Comparison of ENCODE assay signal across 21 cellular contexts in the genomic region with DNA sequence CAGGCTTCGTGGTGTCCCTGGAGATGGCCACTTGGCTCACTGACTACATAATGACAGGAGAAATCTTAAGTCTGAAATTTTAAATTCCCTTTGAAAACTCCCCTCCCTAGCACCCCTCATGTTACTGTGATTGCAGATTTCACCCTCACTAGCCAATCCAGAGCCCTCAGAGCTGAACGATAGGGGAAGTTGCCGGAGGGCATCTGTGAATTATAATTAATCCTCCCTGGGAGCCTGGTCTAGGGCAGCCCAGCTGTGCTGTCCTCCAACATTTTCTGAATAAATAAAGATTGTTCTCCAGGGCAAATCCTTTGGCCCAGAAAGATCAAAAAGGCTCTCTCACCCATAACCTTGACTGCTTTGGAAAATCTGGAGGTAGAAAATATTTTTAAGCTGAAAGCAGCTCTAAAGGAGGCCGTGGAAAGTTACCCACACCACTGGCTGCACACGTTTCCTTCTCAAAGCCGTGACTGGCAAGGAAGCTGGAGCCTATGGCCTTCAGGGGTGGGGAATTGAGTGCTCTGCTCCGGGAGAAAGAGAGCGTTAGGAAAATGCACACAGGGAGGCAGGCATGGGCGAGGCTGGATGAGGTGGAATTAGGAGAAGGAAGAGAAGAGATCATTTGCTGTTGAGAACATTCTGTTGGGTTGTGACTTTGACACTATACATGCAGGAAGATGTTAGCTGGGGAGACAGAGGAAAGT.
DNase-seq lines count a peak whose midpoint lies in the region; ATAC-seq and TF ChIP-seq lines count a peak whose summit lies in the region.
"Had no signal": no experiment of that assay in that cellular context is flagged by ENCODE, and none has a peak within 500 bp of the region (broad histone marks: within the 10 kb centered on the region; RNA-seq: fewer than 3 reads in every experiment).

No MANE protein-coding gene starts in this region.

- H3K27ac ChIP-seq in SK-N-SH (ENCODE audit: low read depth in 2 of 2, low read length in 1 of 2) (no peak overlapping the region), colonic mucosa (peak overlapping the region; percentile 55), neural progenitor cell (no peak overlapping the region), transverse colon (peak overlapping the region; percentile 42 to 71 (median 60)), OCI-LY7 (ENCODE audit: low read depth, low read length, poor library complexity, severe bottlenecking) (no peak overlapping the region)
- H3K27ac ChIP-seq: A549, HL-60 had no signal

- DNase-seq in SK-N-SH (peak; percentile 39), colonic mucosa (peak; percentile 66), neural progenitor cell (ENCODE audit: low spot score) (no peak), transverse colon (peak; percentile 60), NCI-H2171 treated with DMSO at 0.1 percent for 48 hours (lab: John Stamatoyannopoulos, UW) (no peak), NCI-H226 (no peak), OCI-LY7 (ENCODE audit: low spot score) (no peak)
- DNase-seq: CD4-positive, alpha-beta T cell; COR-L47; DMS79; KBM-7; NCI-H1092; NCI-H1694 treated with DMSO at 0.1 percent for 48 hours; NCI-H2081 treated with DMSO at 0.1 percent for 48 hours; NCI-H446 treated with DMSO at 0.1 percent for 48 hours; NCI-H774; SW 1271 had no signal

- CTCF ChIA-PET in SK-N-SH (lab: Yijun Ruan, JAX) (interaction anchor here (2.2 kb wide), 1 partner anchor 8 kb away, joined by 10 read pairs; no protein-coding TSS in a partner anchor), OCI-LY7 (lab: Charles Lee; ENCODE audit: unreplicated experiment) (interaction anchor here (0.5 kb wide), 1 partner anchor 1325 kb away, joined by 6 read pairs; no protein-coding TSS in a partner anchor)

- H3K4me1 Mint-ChIP-seq in neural progenitor cell, result peaks cover 42% of the 10 kb centered on the region

- H4K20me1 ChIP-seq in SK-N-SH (ENCODE audit: insufficient read depth) (no peaks in the 10 kb centered on the region), neural progenitor cell (ENCODE audit: low read depth) (no peaks in the 10 kb centered on the region), OCI-LY7 (ENCODE audit: insufficient read depth, low read length) (no peaks in the 10 kb centered on the region)

- intact Hi-C loops in colonic mucosa (cut with DNase I) (no loop called here), transverse colon (cut with DNase I; ENCODE audit: low total_unique reads) (no loop called here), OCI-LY7 (cut with micrococcal nuclease; ENCODE audit: unreplicated experiment) (no loop called here)

- no peak overlapping the region for H3K4me3 Mint-ChIP-seq in neural progenitor cell
- H3K4me3 Mint-ChIP-seq: CD4-positive, alpha-beta T cell had no signal

- ATAC-seq in SK-N-SH treated with all-trans-retinoic acid at 6 μM for 48 hours, result no peak
- ATAC-seq: A549, Right ventricle myocardium inferior had no signal

- no peak overlapping the region for H2AFZ ChIP-seq in SK-N-SH (ENCODE audit: low read depth)
- no peak overlapping the region for H2AFZ ChIP-seq in neural progenitor cell (replicated peaks)
- no peak overlapping the region for H2AFZ ChIP-seq in OCI-LY7 (ENCODE audit: low read length)

- peak overlapping the region; percentile 51 for H3K27ac Mint-ChIP-seq in neural progenitor cell
- H3K27ac Mint-ChIP-seq: CD4-positive, alpha-beta T cell had no signal

- peaks cover 2% of the 10 kb centered on the region for H3K27me3 Mint-ChIP-seq in neural progenitor cell (ENCODE audit: insufficient read depth, low read depth)

- H3K4me3 ChIP-seq in SK-N-SH (ENCODE audit: low read depth in 2 of 2, low read length in 1 of 2) (no peak overlapping the region), colonic mucosa (no peak overlapping the region), neural progenitor cell (no peak overlapping the region), transverse colon (no peak overlapping the region), OCI-LY7 (ENCODE audit: low read depth, low read length, poor library complexity, severe bottlenecking) (no peak overlapping the region)
- H3K4me3 ChIP-seq: A549 had no signal

- BruUV-seq in OCI-LY7 (replicated peaks; lab: Mats Ljungman, UMichigan), result no TSS peak

- TF ChIP-seq POLR2A in transverse colon (IDR thresholded peaks at IDR 0.05), result no peak

- H3K79me2 ChIP-seq in SK-N-SH (ENCODE audit: insufficient read depth) (no peaks in the 10 kb centered on the region), neural progenitor cell (ENCODE audit: low read depth) (no peaks in the 10 kb centered on the region), OCI-LY7 (ENCODE audit: insufficient read depth, low read depth, low read length) (no peaks in the 10 kb centered on the region)

- WGBS in SK-N-SH (ENCODE audit: low lambda C conversion rate), result 29% methylated on average over 9 of the region's 9 CpGs
- WGBS in transverse colon (ENCODE audit: low coverage in 1 of 2), 2 donors, result 26 to 62% methylated on average over 5 to 9 of the region's 9 CpGs

- no peaks in the 10 kb centered on the region for H3K9me2 ChIP-seq in SK-N-SH
- H3K9me2 ChIP-seq in OCI-LY7 (ENCODE audit: insufficient read depth, low read length), result no peaks in the 10 kb centered on the region

- H3K27me3 ChIP-seq in SK-N-SH (ENCODE audit: insufficient read depth) (no peaks in the 10 kb centered on the region; the same call in 1 of the 2 replicates), colonic mucosa (no peaks in the 10 kb centered on the region), neural progenitor cell (no peaks in the 10 kb centered on the region), transverse colon (no peaks in the 10 kb centered on the region)

- no peaks in the 10 kb centered on the region for H3F3A ChIP-seq in SK-N-SH (replicated peaks; ENCODE audit: insufficient read depth)
- no peaks in the 10 kb centered on the region for H3F3A ChIP-seq in neural progenitor cell (ENCODE audit: low read depth)

- H3K4me1 ChIP-seq in SK-N-SH (ENCODE audit: control insufficient read depth in 1 of 2, insufficient read depth in 2 of 2, low read depth in 1 of 2, low read length in 1 of 2) (peaks cover 0 to 9% of the 10 kb centered on the region in 2 experiments; a peak in 1 of 4 replicates), colonic mucosa (peaks cover 4% of the 10 kb centered on the region), neural progenitor cell (peaks cover 10% of the 10 kb centered on the region), transverse colon (peaks cover 0 to 42% (median 30%) of the 10 kb centered on the region in 4 donors), OCI-LY7 (ENCODE audit: insufficient read depth, low read length, poor library complexity, severe bottlenecking) (no peaks in the 10 kb centered on the region)

- in situ Hi-C loops in transverse colon (cut with MboI; ENCODE audit: low pct_ligation_motif_present in 1 of 4, low pct_unique_long_range_greater_than_20kb in 1 of 4, low sequenced_read_pairs in 3 of 4), result no loop called here

- no peaks in the 10 kb centered on the region for H3K36me3 Mint-ChIP-seq in neural progenitor cell

- no peak for TF ChIP-seq EP300 in SK-N-SH (IDR thresholded peaks at IDR 0.05; ENCODE audit: borderline replicate concordance in 1 of 2, low read depth in 1 of 2, low read length in 1 of 2)
- no peak for TF ChIP-seq EP300 in transverse colon (IDR thresholded peaks at IDR 0.05; ENCODE audit: low read depth)

- H3K36me3 ChIP-seq in SK-N-SH (replicated peaks in 1 of 2; ENCODE audit: control insufficient read depth in 1 of 2, insufficient read depth in 2 of 2, low read length in 1 of 2), result no peaks in the 10 kb centered on the region
- H3K36me3 ChIP-seq in colonic mucosa, result no peaks in the 10 kb centered on the region
- H3K36me3 ChIP-seq in neural progenitor cell, result no peaks in the 10 kb centered on the region
- no peaks in the 10 kb centered on the region for H3K36me3 ChIP-seq in transverse colon
- H3K36me3 ChIP-seq in OCI-LY7 (ENCODE audit: insufficient read depth, low read length), result no peaks in the 10 kb centered on the region

- H3K9me3 Mint-ChIP-seq in neural progenitor cell, result peaks cover 2% of the 10 kb centered on the region
- H3K9me3 Mint-ChIP-seq: CD4-positive, alpha-beta T cell had no signal

- H3K9ac ChIP-seq in SK-N-SH, result no peak overlapping the region
- no peak overlapping the region for H3K9ac ChIP-seq in colonic mucosa (ENCODE audit: low read depth in 2 of 2, low read length in 2 of 2)
- no peak overlapping the region for H3K9ac ChIP-seq in neural progenitor cell

- H3K4me2 ChIP-seq in SK-N-SH (no peak overlapping the region), neural progenitor cell (no peak overlapping the region), OCI-LY7 (ENCODE audit: low read length) (no peak overlapping the region)
- H3K4me2 ChIP-seq: A549 had no signal

- H3K9me3 ChIP-seq in SK-N-SH (no peaks in the 10 kb centered on the region), colonic mucosa (no peaks in the 10 kb centered on the region), neural progenitor cell (ENCODE audit: low read depth) (no peaks in the 10 kb centered on the region), transverse colon (no peaks in the 10 kb centered on the region), OCI-LY7 (ENCODE audit: low read length) (no peaks in the 10 kb centered on the region)
- H3K9me3 ChIP-seq: A549 had no signal

- no peak for TF ChIP-seq CTCF in SK-N-SH (IDR thresholded peaks at IDR 0.05)
- no peak for TF ChIP-seq CTCF in colonic mucosa (IDR thresholded peaks at IDR 0.05)
- no peak for TF ChIP-seq CTCF in neural progenitor cell (IDR thresholded peaks at IDR 0.05)
- TF ChIP-seq CTCF in transverse colon (IDR thresholded peaks at IDR 0.05), result no peak
- no peak for TF ChIP-seq CTCF in OCI-LY7 (conservative IDR thresholded peaks at IDR 0.05; ENCODE audit: low read length)

- TF ChIP-seq RAD21 in SK-N-SH (IDR thresholded peaks at IDR 0.05; ENCODE audit: low read length), result no peak

- POLR2A ChIA-PET in SK-N-SH (lab: Yijun Ruan, JAX), result no interaction called here
- POLR2A ChIA-PET in OCI-LY7 (lab: Charles Lee), result no interaction called here

TF ChIP-seq in SK-N-SH, 30 proteins besides CTCF, POLR2A, EP300 and RAD21:
- TF ChIP-seq SIN3A (IDR thresholded peaks at IDR 0.05; ENCODE audit: borderline replicate concordance, low read depth, low read length) (no peak), MAX (IDR thresholded peaks at IDR 0.05; ENCODE audit: low read depth) (no peak), FOXJ3 (CRISPR knock-in tag; IDR thresholded peaks at IDR 0.05) (no peak)

TF ChIP-seq in SK-N-SH treated with all-trans-retinoic acid at 6 μM for 48 hours, 23 proteins besides CTCF, POLR2A, EP300 and RAD21:
- TF ChIP-seq ZNF565 (CRISPR knock-in tag; conservative IDR thresholded peaks at IDR 0.05; ENCODE audit: low read depth), result no peak
- no peak for TF ChIP-seq BACH2 (CRISPR knock-in tag; IDR thresholded peaks at IDR 0.05; ENCODE audit: borderline replicate concordance)
TF ChIP-seq in SK-N-SH treated with all-trans-retinoic acid at 6 μM for 48 hours: peak in this region for 0.

Comparison
In these comparisons a context has a peak if more than half of its experiments do, and no peak if none do; other contexts are left out.
1. DNase-seq: peak in SK-N-SH (single experiment), colonic mucosa (single experiment) and transverse colon (single experiment); none in neural progenitor cell (single experiment), NCI-H2171 treated with DMSO at 0.1 percent for 48 hours (single experiment), NCI-H226 (single experiment) and OCI-LY7 (single experiment).
2. H3K27ac ChIP-seq: peak in colonic mucosa (single experiment) and transverse colon (4 of 4); none in SK-N-SH (0 of 2), neural progenitor cell (single experiment) and OCI-LY7 (single experiment).